ENCODE assay signal across 35 cellular contexts in genomic region chr7:22913116-22913515, GRCh38.
"Had no signal": no experiment of that assay in that cellular context is flagged by ENCODE, and none has a peak within 500 bp of the region (broad histone marks: within the 10 kb centered on the region; RNA-seq: fewer than 3 reads in every experiment).

No MANE protein-coding gene starts in this region.

- H3K4me3 ChIP-seq: adrenal gland, body of pancreas, breast epithelium had no signal

- H3K9me3 ChIP-seq: adrenal gland, body of pancreas, breast epithelium had no signal

- H3K36me3 ChIP-seq: adrenal gland, brain microvascular endothelial cell, breast epithelium had no signal

- H3K27me3 ChIP-seq: adrenal gland, body of pancreas, brain microvascular endothelial cell, breast epithelium had no signal

- H3K4me3 Mint-ChIP-seq: activated B cell treated with CpG ODN at 0.5 μM for 24 hours; activated CD4-positive, alpha-beta memory T cell treated with anti-CD3 and anti-CD28 coated beads for 36 hours; activated CD4-positive, alpha-beta T cell treated with anti-CD3 and anti-CD28 coated beads, Interleukin-2, amount 10 ng/mL, durations not matched to agents 24 days and 14 days; activated CD8-positive, alpha-beta T cell treated with anti-CD3 and anti-CD28 coated beads for 36 hours; activated naive CD4-positive, alpha-beta T cell treated with anti-CD3 and anti-CD28 coated beads for 36 hours; activated naive CD8-positive, alpha-beta T cell treated with anti-CD3 and anti-CD28 coated beads for 36 hours; activated T-cell treated with anti-CD3 and anti-CD28 coated beads, Interleukin-2, amount 50 U/mL, for 4 hours; activated T-cell treated with anti-CD3 and anti-CD28 coated beads, Interleukin-2, amount 50 U/mL, for 72 hours; activated T-helper 1 cell treated with anti-CD3 and anti-CD28 coated beads, Interleukin-12 subunit alpha, Interleukin-12 subunit beta, Interleukin-2, Interleukin-4 antibody, amounts not matched to agents 30 ng/mL and 10 ng/mL and 1 ng/mL, durations not matched to agents 14 hours and 24 hours and 36 hours; activated T-helper 17 cell treated with anti-CD3 and anti-CD28 coated beads, Interleukin-2, amount 50 U/mL, for 72 hours; T-helper 1 cell treated with Interleukin-12 subunit alpha and Interleukin-12 subunit beta and Interleukin-4 antibody, amounts not matched to agents 30 μg/mL and 1 μg/mL, for 36 hours; T-helper 2 cell treated with Interferon-gamma antibody and Interleukin-4, amounts not matched to agents 5 μg/mL and 100 μg/mL, for 36 hours had no signal

- DNase-seq: activated B cell treated with CpG ODN at 0.5 μM for 24 hours; activated CD4-positive, alpha-beta memory T cell treated with anti-CD3 and anti-CD28 coated beads for 36 hours; activated CD4-positive, alpha-beta T cell treated with anti-CD3 and anti-CD28 coated beads for 4 hours; activated CD4-positive, alpha-beta T cell treated with anti-CD3 and anti-CD28 coated beads, Interleukin-2, amount 10 ng/mL, durations not matched to agents 24 days and 14 days; activated CD4-positive, alpha-beta T cell treated with anti-CD3 and anti-CD28 coated beads, Interleukin-2, amount 50 U/mL, for 1 hour; activated CD4-positive, alpha-beta T cell treated with anti-CD3 and anti-CD28 coated beads, Interleukin-2, amount 50 U/mL, for 4 hours; activated CD4-positive, CD25-positive, alpha-beta regulatory T cell treated with anti-CD3 and anti-CD28 coated beads, Interleukin-2, amount 50 U/mL, for 72 hours; activated CD8-positive, alpha-beta memory T cell treated with anti-CD3 and anti-CD28 coated beads, Interleukin-2, amount 50 U/mL, for 4 hours; activated CD8-positive, alpha-beta T cell treated with anti-CD3 and anti-CD28 coated beads for 36 hours; activated effector memory CD4-positive, alpha-beta T cell treated with anti-CD3 and anti-CD28 coated beads, Interleukin-2, amount 50 U/mL, for 16 hours; activated gamma-delta T cell treated with Interleukin-2 at 50 U/mL for 16 hours; activated naive CD4-positive, alpha-beta T cell; activated naive CD4-positive, alpha-beta T cell treated with anti-CD3 and anti-CD28 coated beads for 36 hours; activated naive CD4-positive, alpha-beta T cell treated with anti-CD3 and anti-CD28 coated beads, Interleukin-2, amount 50 U/mL, for 16 hours; activated naive CD8-positive, alpha-beta T cell treated with anti-CD3 and anti-CD28 coated beads for 36 hours; activated T-cell treated with anti-CD3 and anti-CD28 coated beads for 4 hours; activated T-cell treated with anti-CD3 and anti-CD28 coated beads, Interleukin-2, amount 50 U/mL, for 1 hour; activated T-cell treated with anti-CD3 and anti-CD28 coated beads, Interleukin-2, amount 50 U/mL, for 4 hours; activated T-cell treated with anti-CD3 and anti-CD28 coated beads, Interleukin-2, amount 50 U/mL, for 72 hours; adrenal gland; amniotic stem cell; aorta; body of pancreas; brain microvascular endothelial cell; central memory CD4-positive, alpha-beta T cell; T-helper 1 cell; T-helper 2 cell; T-helper 9 cell had no signal

- H3K4me1 ChIP-seq: adrenal gland, breast epithelium had no signal

- H3K27ac ChIP-seq: adrenal gland, body of pancreas, brain microvascular endothelial cell, breast epithelium, VCaP had no signal

- H3K27ac Mint-ChIP-seq: activated B cell treated with CpG ODN at 0.5 μM for 24 hours; activated CD4-positive, alpha-beta memory T cell treated with anti-CD3 and anti-CD28 coated beads for 36 hours; activated CD4-positive, alpha-beta T cell treated with anti-CD3 and anti-CD28 coated beads, Interleukin-2, amount 10 ng/mL, durations not matched to agents 24 days and 14 days; activated CD8-positive, alpha-beta T cell treated with anti-CD3 and anti-CD28 coated beads for 36 hours; activated naive CD4-positive, alpha-beta T cell treated with anti-CD3 and anti-CD28 coated beads for 36 hours; activated naive CD8-positive, alpha-beta T cell treated with anti-CD3 and anti-CD28 coated beads for 36 hours; activated T-cell treated with anti-CD3 and anti-CD28 coated beads, Interleukin-2, amount 50 U/mL, for 72 hours; activated T-helper 1 cell treated with anti-CD3 and anti-CD28 coated beads, Interleukin-12 subunit alpha, Interleukin-12 subunit beta, Interleukin-2, Interleukin-4 antibody, amounts not matched to agents 30 ng/mL and 10 ng/mL and 1 ng/mL, durations not matched to agents 14 hours and 24 hours and 36 hours; activated T-helper 17 cell treated with anti-CD3 and anti-CD28 coated beads, Interleukin-2, amount 50 U/mL, for 72 hours; T-helper 1 cell treated with Interleukin-12 subunit alpha and Interleukin-12 subunit beta and Interleukin-4 antibody, amounts not matched to agents 30 μg/mL and 1 μg/mL, for 36 hours; T-helper 2 cell treated with Interferon-gamma antibody and Interleukin-4, amounts not matched to agents 5 μg/mL and 100 μg/mL, for 36 hours had no signal

- H3K4me1 Mint-ChIP-seq: activated B cell treated with CpG ODN at 0.5 μM for 24 hours; activated CD4-positive, alpha-beta T cell treated with anti-CD3 and anti-CD28 coated beads, Interleukin-2, amount 10 ng/mL, durations not matched to agents 24 days and 14 days; activated naive CD8-positive, alpha-beta T cell treated with anti-CD3 and anti-CD28 coated beads for 36 hours; activated T-helper 17 cell treated with anti-CD3 and anti-CD28 coated beads, Interleukin-2, amount 50 U/mL, for 72 hours had no signal

- H3K36me3 Mint-ChIP-seq: activated CD4-positive, alpha-beta memory T cell treated with anti-CD3 and anti-CD28 coated beads for 36 hours had no signal

- H3K27me3 Mint-ChIP-seq: activated B cell treated with CpG ODN at 0.5 μM for 24 hours; activated CD4-positive, alpha-beta memory T cell treated with anti-CD3 and anti-CD28 coated beads for 36 hours; activated CD4-positive, alpha-beta T cell treated with anti-CD3 and anti-CD28 coated beads, Interleukin-2, amount 10 ng/mL, durations not matched to agents 24 days and 14 days; activated CD8-positive, alpha-beta T cell treated with anti-CD3 and anti-CD28 coated beads for 36 hours; activated naive CD8-positive, alpha-beta T cell treated with anti-CD3 and anti-CD28 coated beads for 36 hours; activated T-helper 17 cell treated with anti-CD3 and anti-CD28 coated beads, Interleukin-2, amount 50 U/mL, for 72 hours had no signal

- ATAC-seq: activated CD8-positive, alpha-beta T cell treated with anti-CD3 and anti-CD28 coated beads for 36 hours; activated naive CD4-positive, alpha-beta T cell treated with anti-CD3 and anti-CD28 coated beads, Interleukin-2, amount 50 U/mL, for 72 hours; activated T-cell treated with anti-CD3 and anti-CD28 coated beads, Interleukin-2, amount 50 U/mL, for 4 hours; activated T-cell treated with anti-CD3 and anti-CD28 coated beads, Interleukin-2, amount 50 U/mL, for 72 hours; activated T-helper 17 cell treated with anti-CD3 and anti-CD28 coated beads, Interleukin-2, amount 50 U/mL, for 72 hours; body of pancreas had no signal
